Comparison of ENCODE assay signal across 12 cellular contexts in genomic region chr7:131909151-131909768, GRCh38.
DNase-seq lines count a peak whose midpoint lies in the region; ATAC-seq, FAIRE-seq and TF ChIP-seq lines count a peak whose summit lies in the region.
"Had no signal": no experiment of that assay in that cellular context is flagged by ENCODE, and none has a peak within 500 bp of the region (broad histone marks: within the 10 kb centered on the region; RNA-seq: fewer than 3 reads in every experiment).

No MANE protein-coding gene starts in this region.

- no peak overlapping the region for H3K4me3 Mint-ChIP-seq in MCF 10A (ENCODE audit: unreplicated experiment)

- H3K4me1 Mint-ChIP-seq in MCF 10A (ENCODE audit: insufficient read depth, unreplicated experiment), result no peaks in the 10 kb centered on the region

- no peaks in the 10 kb centered on the region for H3K4me1 ChIP-seq in breast epithelium
- H3K4me1 ChIP-seq in foreskin keratinocyte, result no peaks in the 10 kb centered on the region
- H3K4me1 ChIP-seq in upper lobe of right lung, result no peaks in the 10 kb centered on the region

- H3K36me3 Mint-ChIP-seq in MCF 10A (ENCODE audit: insufficient read depth, unreplicated experiment), result no peaks in the 10 kb centered on the region

- ATAC-seq in foreskin keratinocyte, result peak; percentile 41
- ATAC-seq in upper lobe of right lung, result peak; percentile 42

- no peak for DNase-seq in breast epithelium (ENCODE audit: low spot score in 2 of 2)
- no peak for DNase-seq in MCF 10A (ENCODE audit: unreplicated experiment)
- DNase-seq in foreskin keratinocyte, result no peak
- peak; percentile 22 for DNase-seq in mucosa of gallbladder (ENCODE audit: low spot score)
- DNase-seq in upper lobe of right lung, result no peak
- DNase-seq in AG08396 (ENCODE audit: low spot score), result no peak
- no peak for DNase-seq in HTR-8/SVneo (ENCODE audit: insufficient read length, low spot score)
- no peak for DNase-seq in NCI-H187 (lab: John Stamatoyannopoulos, UW)
- DNase-seq: activated T-cell treated with anti-CD3 and anti-CD28 coated beads for 4 hours; aorta; stimulated activated CD4-positive, alpha-beta T cell treated with anti-CD3 and anti-CD28 coated beads, Interleukin-1b, Interleukin-23, amount 100 ng/mL, for 48 hours; stimulated activated naive CD4-positive, alpha-beta T cell had no signal

- intact Hi-C loops in breast epithelium (cut with DNase I; ENCODE audit: low total_unique reads), result loop anchor here (2.0 kb wide), 1 partner anchor 72 kb away; no protein-coding TSS in a partner anchor
- intact Hi-C loops in MCF 10A (cut with micrococcal nuclease), result no loop called here
- intact Hi-C loops in upper lobe of right lung (cut with DNase I), result no loop called here

- H3K27ac ChIP-seq in breast epithelium (no peak overlapping the region), foreskin keratinocyte (no peak overlapping the region), upper lobe of right lung (no peak overlapping the region)

- H3K27me3 ChIP-seq in breast epithelium (peaks cover 0 to 47% of the 10 kb centered on the region in 2 donors), foreskin keratinocyte (peaks cover 85% of the 10 kb centered on the region), upper lobe of right lung (peaks cover 43% of the 10 kb centered on the region)

- no peaks in the 10 kb centered on the region for H3K9me3 Mint-ChIP-seq in MCF 10A (ENCODE audit: unreplicated experiment)

- no peak overlapping the region for H3K27ac Mint-ChIP-seq in MCF 10A (ENCODE audit: low read depth, unreplicated experiment)

- H3K9me3 ChIP-seq in breast epithelium, result no peaks in the 10 kb centered on the region
- H3K9me3 ChIP-seq in upper lobe of right lung, result no peaks in the 10 kb centered on the region

- no peaks in the 10 kb centered on the region for H3K36me3 ChIP-seq in breast epithelium
- H3K36me3 ChIP-seq in upper lobe of right lung, result no peaks in the 10 kb centered on the region

- no peak for FAIRE-seq in HTR-8/SVneo (lab: Jason Lieb, UNC)

- H3K27me3 Mint-ChIP-seq in MCF 10A (ENCODE audit: insufficient read depth, unreplicated experiment), result no peaks in the 10 kb centered on the region

- no peak for TF ChIP-seq CTCF in breast epithelium (IDR thresholded peaks at IDR 0.05)
- no peak for TF ChIP-seq CTCF in MCF 10A (IDR thresholded peaks at IDR 0.05; ENCODE audit: unreplicated experiment)
- TF ChIP-seq CTCF in foreskin keratinocyte (conservative IDR thresholded peaks at IDR 0.05), result no peak
- TF ChIP-seq CTCF in upper lobe of right lung (IDR thresholded peaks at IDR 0.05), result no peak

- CTCF ChIA-PET in MCF 10A (lab: Yijun Ruan, JAX), result interaction anchor here (0.6 to 0.7 kb wide), 2 partner anchors 179 to 363 kb away, joined by 3 read pairs; no protein-coding TSS in a partner anchor

- POLR2A ChIA-PET in MCF 10A (lab: Yijun Ruan, JAX), result interaction anchor here (1.2 kb wide), 1 partner anchor 137 kb away, joined by 3 read pairs; no protein-coding TSS in a partner anchor

- H3K4me3 ChIP-seq in breast epithelium, result peak overlapping the region; percentile 20 to 52 (median 36)
- no peak overlapping the region for H3K4me3 ChIP-seq in upper lobe of right lung

- no TSS peak for BruUV-seq in MCF 10A (replicated peaks; lab: Mats Ljungman, UMichigan)

- TF ChIP-seq POLR2A in breast epithelium (IDR thresholded peaks at IDR 0.05), result no peak
